ENCODE assay signal across 8 cellular contexts in genomic region chr11:3408722-3409121, GRCh38. TPM values are rescaled to one million over a fixed set of nuclear protein-coding genes. Genes with fewer than 3 reads are reported as not detected.
DNase-seq lines count a peak whose midpoint lies in the region; ATAC-seq and TF ChIP-seq lines count a peak whose summit lies in the region.
"Not testable (repeated sequence)": the region's sequence is repeated elsewhere in the genome, so short reads cannot be mapped to it uniquely, and the experiment has no call there.

No MANE protein-coding gene starts in this region.

- not testable (repeated sequence) for H4K20me1 ChIP-seq in osteoblast (ENCODE audit: insufficient read depth, low read length)

- H3K27ac Mint-ChIP-seq in activated CD4-positive, alpha-beta T cell treated with anti-CD3 and anti-CD28 coated beads, Interleukin-2, amount 10 ng/mL, durations not matched to agents 24 days and 14 days; stimulated activated effector memory CD8-positive, alpha-beta T cell treated with anti-CD3 and anti-CD28 coated beads, Interleukin-12 subunit alpha, Interleukin-12 subunit beta, amount 100 ng/mL, for 72 hours: not testable (repeated sequence)
- peak overlapping the region in 2 of 5 experiments; percentile 28 to 39 for H3K27ac Mint-ChIP-seq in brain

- H3K36me3 Mint-ChIP-seq in activated CD4-positive, alpha-beta T cell treated with anti-CD3 and anti-CD28 coated beads, Interleukin-2, amount 10 ng/mL, durations not matched to agents 24 days and 14 days (ENCODE audit: low read depth); brain; stimulated activated effector memory CD8-positive, alpha-beta T cell treated with anti-CD3 and anti-CD28 coated beads, Interleukin-12 subunit alpha, Interleukin-12 subunit beta, amount 100 ng/mL, for 72 hours: not testable (repeated sequence)

- H3K4me1 Mint-ChIP-seq in activated CD4-positive, alpha-beta T cell treated with anti-CD3 and anti-CD28 coated beads, Interleukin-2, amount 10 ng/mL, durations not matched to agents 24 days and 14 days; brain; stimulated activated effector memory CD8-positive, alpha-beta T cell treated with anti-CD3 and anti-CD28 coated beads, Interleukin-12 subunit alpha, Interleukin-12 subunit beta, amount 100 ng/mL, for 72 hours: not testable (repeated sequence)

- DNase-seq in COR-L47 (lab: John Stamatoyannopoulos, UW) (peak; percentile 23), left cardiac atrium (peak; percentile 55), osteoblast (ENCODE audit: insufficient read length, low spot score, missing footprints) (peak; percentile 91)
- DNase-seq in Jurkat, Clone E6-1 (ENCODE audit: low read depth, low spot score), result peak; percentile 76
- DNase-seq in NK-92 treated with Interleukin-12 subunit alpha and Interleukin-12 subunit beta, amount 100 ng/mL, for 24 hours (lab: John Stamatoyannopoulos, UW), result peak; percentile 65
- DNase-seq in activated CD4-positive, alpha-beta T cell treated with anti-CD3 and anti-CD28 coated beads, Interleukin-2, amount 10 ng/mL, durations not matched to agents 24 days and 14 days, result peak; percentile 93
- DNase-seq in stimulated activated effector memory CD8-positive, alpha-beta T cell treated with anti-CD3 and anti-CD28 coated beads, Interleukin-12 subunit alpha, Interleukin-12 subunit beta, amount 100 ng/mL, for 72 hours (ENCODE audit: low spot score in 2 of 2), result peak; percentile 69 to 87

- H3K36me3 ChIP-seq in osteoblast (ENCODE audit: insufficient read depth, low read length), result not testable (repeated sequence)

- not testable (repeated sequence) for H3K9me3 ChIP-seq in osteoblast (ENCODE audit: low read depth, low read length)

- not testable (repeated sequence) for H2AFZ ChIP-seq in osteoblast (ENCODE audit: low read length)

- not testable (repeated sequence) for H3K27me3 ChIP-seq in osteoblast (ENCODE audit: insufficient read depth, low read length)

- not testable (repeated sequence) for H3K4me3 Mint-ChIP-seq in activated CD4-positive, alpha-beta T cell treated with anti-CD3 and anti-CD28 coated beads, Interleukin-2, amount 10 ng/mL, durations not matched to agents 24 days and 14 days; brain; stimulated activated effector memory CD8-positive, alpha-beta T cell treated with anti-CD3 and anti-CD28 coated beads, Interleukin-12 subunit alpha, Interleukin-12 subunit beta, amount 100 ng/mL, for 72 hours

- TF ChIP-seq CTCF in brain (conservative IDR thresholded peaks at IDR 0.05) (peak; percentile 82 to 88), osteoblast (IDR thresholded peaks at IDR 0.05; ENCODE audit: extremely low read depth, low read depth, low read length) (peak; percentile 65)

- ATAC-seq in left cardiac atrium; stimulated activated effector memory CD8-positive, alpha-beta T cell treated with anti-CD3 and anti-CD28 coated beads, Interleukin-12 subunit alpha, Interleukin-12 subunit beta, amount 100 ng/mL, for 72 hours: not testable (repeated sequence)

- H3K79me2 ChIP-seq in osteoblast (ENCODE audit: insufficient read depth, low read length), result not testable (repeated sequence)

- intact Hi-C loops in activated CD4-positive, alpha-beta T cell treated with anti-CD3 and anti-CD28 coated beads, Interleukin-2, amount 10 ng/mL, durations not matched to agents 24 days and 14 days (cut with micrococcal nuclease); left cardiac atrium (cut with DNase I): not testable (repeated sequence)

- H3K9me3 Mint-ChIP-seq in activated CD4-positive, alpha-beta T cell treated with anti-CD3 and anti-CD28 coated beads, Interleukin-2, amount 10 ng/mL, durations not matched to agents 24 days and 14 days; brain; stimulated activated effector memory CD8-positive, alpha-beta T cell treated with anti-CD3 and anti-CD28 coated beads, Interleukin-12 subunit alpha, Interleukin-12 subunit beta, amount 100 ng/mL, for 72 hours: not testable (repeated sequence)

- not testable (repeated sequence) for H3K4me2 ChIP-seq in osteoblast (ENCODE audit: insufficient read depth, low read length)

- H3K4me1 ChIP-seq in osteoblast (ENCODE audit: insufficient read depth, low read length), result not testable (repeated sequence)

- not testable (repeated sequence) for H3K4me3 ChIP-seq in Jurkat, Clone E6-1 (ENCODE audit: low read length); osteoblast (ENCODE audit: insufficient read depth, low read length)

- not testable (repeated sequence) for H3K27ac ChIP-seq in osteoblast (ENCODE audit: low read depth, low read length)

- not testable (repeated sequence) for H3K27me3 Mint-ChIP-seq in activated CD4-positive, alpha-beta T cell treated with anti-CD3 and anti-CD28 coated beads, Interleukin-2, amount 10 ng/mL, durations not matched to agents 24 days and 14 days; brain

RNA-seq across cellular contexts. Expression of gene ZNF195, which starts 29.8 kb away (rescaled TPM):
- 30.0 TPM for polyA plus RNA-seq in Jurkat, Clone E6-1 (2012; ENCODE audit: insufficient read depth, insufficient read length)
- 39.4 and 44.0 TPM in 2 replicates for total RNA-seq in activated CD4-positive, alpha-beta T cell treated with anti-CD3 and anti-CD28 coated beads, Interleukin-2, amount 10 ng/mL, durations not matched to agents 24 days and 14 days
- 3.1 TPM for polyA plus RNA-seq in brain (ENCODE audit: insufficient read depth, low read depth, low replicate concordance)
- total RNA-seq in left cardiac atrium, result 10 to 100 TPM; 10.8 to 13.2 TPM
- 14.7 and 19.2 TPM in 2 replicates for total RNA-seq in osteoblast

Comparison
In these comparisons a context has a peak if more than half of its experiments do, and no peak if none do; other contexts are left out.
1. DNase-seq: peak in every context shown above with its lines; median percentile 93 in activated CD4-positive, alpha-beta T cell treated with anti-CD3 and anti-CD28 coated beads, Interleukin-2, amount 10 ng/mL, durations not matched to agents 24 days and 14 days; 91 in osteoblast; 78 in stimulated activated effector memory CD8-positive, alpha-beta T cell treated with anti-CD3 and anti-CD28 coated beads, Interleukin-12 subunit alpha, Interleukin-12 subunit beta, amount 100 ng/mL, for 72 hours; 76 in Jurkat, Clone E6-1; 65 in NK-92 treated with Interleukin-12 subunit alpha and Interleukin-12 subunit beta, amount 100 ng/mL, for 24 hours; 55 in left cardiac atrium; 23 in COR-L47.